ENCODE assay signal across 1 cellular context in the genomic region with DNA sequence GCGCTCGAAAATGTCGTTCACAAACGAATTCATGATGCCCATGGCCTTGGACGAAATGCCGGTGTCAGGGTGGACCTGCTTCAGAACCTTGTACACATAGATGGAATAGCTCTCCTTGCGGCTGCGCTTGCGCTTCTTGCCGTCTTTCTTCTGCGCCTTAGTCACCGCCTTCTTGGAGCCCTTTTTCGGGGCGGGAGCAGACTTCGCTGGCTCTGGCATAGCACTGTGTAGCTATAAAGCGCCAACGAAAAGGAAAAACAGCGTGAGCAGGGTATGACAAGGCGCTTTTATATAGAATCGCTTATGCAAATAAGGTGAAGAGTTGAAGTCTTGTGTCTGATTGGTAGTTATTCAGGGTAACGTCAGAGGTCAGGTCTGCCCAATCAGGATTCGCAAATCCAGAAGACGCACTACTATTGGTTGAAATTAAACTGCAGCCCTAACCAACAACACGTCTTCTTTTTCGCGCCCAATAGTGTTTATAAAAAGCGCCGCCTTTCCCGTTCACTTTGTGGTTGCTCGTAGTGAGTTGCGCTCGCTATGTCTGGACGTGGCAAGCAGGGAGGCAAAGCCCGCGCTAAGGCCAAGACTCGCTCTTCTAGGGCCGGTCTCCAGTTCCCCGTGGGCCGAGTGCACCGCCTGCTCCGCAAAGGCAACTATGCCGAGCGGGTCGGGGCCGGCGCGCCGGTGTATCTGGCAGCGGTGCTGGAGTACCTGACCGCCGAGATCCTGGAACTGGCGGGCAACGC.
TF ChIP-seq lines count a peak whose summit lies in the region.

No MANE protein-coding gene starts in this region.

TF ChIP-seq in K562, 482 proteins besides CTCF, POLR2A, EP300 and RAD21 (continued from another document and continues in another):
- TF ChIP-seq, protein P1, sequence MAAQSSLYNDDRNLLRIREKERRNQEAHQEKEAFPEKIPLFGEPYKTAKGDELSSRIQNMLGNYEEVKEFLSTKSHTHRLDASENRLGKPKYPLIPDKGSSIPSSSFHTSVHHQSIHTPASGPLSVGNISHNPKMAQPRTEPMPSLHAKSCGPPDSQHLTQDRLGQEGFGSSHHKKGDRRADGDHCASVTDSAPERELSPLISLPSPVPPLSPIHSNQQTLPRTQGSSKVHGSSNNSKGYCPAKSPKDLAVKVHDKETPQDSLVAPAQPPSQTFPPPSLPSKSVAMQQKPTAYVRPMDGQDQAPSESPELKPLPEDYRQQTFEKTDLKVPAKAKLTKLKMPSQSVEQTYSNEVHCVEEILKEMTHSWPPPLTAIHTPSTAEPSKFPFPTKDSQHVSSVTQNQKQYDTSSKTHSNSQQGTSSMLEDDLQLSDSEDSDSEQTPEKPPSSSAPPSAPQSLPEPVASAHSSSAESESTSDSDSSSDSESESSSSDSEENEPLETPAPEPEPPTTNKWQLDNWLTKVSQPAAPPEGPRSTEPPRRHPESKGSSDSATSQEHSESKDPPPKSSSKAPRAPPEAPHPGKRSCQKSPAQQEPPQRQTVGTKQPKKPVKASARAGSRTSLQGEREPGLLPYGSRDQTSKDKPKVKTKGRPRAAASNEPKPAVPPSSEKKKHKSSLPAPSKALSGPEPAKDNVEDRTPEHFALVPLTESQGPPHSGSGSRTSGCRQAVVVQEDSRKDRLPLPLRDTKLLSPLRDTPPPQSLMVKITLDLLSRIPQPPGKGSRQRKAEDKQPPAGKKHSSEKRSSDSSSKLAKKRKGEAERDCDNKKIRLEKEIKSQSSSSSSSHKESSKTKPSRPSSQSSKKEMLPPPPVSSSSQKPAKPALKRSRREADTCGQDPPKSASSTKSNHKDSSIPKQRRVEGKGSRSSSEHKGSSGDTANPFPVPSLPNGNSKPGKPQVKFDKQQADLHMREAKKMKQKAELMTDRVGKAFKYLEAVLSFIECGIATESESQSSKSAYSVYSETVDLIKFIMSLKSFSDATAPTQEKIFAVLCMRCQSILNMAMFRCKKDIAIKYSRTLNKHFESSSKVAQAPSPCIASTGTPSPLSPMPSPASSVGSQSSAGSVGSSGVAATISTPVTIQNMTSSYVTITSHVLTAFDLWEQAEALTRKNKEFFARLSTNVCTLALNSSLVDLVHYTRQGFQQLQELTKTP (IDR thresholded peaks at IDR 0.05; ENCODE audit: low read depth in 1 of 2, partially characterized antibody in 2 of 2) = peak in 1 of 2 experiments; percentile 98
- no peak for TF ChIP-seq SRSF3 (IDR thresholded peaks at IDR 0.05; ENCODE audit: insufficient read depth, low read length)
- TF ChIP-seq, protein P2, sequence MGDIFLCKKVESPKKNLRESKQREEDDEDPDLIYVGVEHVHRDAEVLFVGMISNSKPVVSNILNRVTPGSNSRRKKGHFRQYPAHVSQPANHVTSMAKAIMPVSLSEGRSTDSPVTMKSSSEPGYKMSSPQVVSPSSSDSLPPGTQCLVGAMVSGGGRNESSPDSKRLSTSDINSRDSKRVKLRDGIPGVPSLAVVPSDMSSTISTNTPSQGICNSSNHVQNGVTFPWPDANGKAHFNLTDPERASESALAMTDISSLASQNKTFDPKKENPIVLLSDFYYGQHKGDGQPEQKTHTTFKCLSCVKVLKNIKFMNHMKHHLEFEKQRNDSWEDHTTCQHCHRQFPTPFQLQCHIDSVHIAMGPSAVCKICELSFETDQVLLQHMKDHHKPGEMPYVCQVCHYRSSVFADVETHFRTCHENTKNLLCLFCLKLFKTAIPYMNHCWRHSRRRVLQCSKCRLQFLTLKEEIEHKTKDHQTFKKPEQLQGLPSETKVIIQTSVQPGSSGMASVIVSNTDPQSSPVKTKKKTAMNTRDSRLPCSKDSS (IDR thresholded peaks at IDR 0.05; ENCODE audit: low read depth, partially characterized antibody) = no peak
- TF ChIP-seq, protein P3, sequence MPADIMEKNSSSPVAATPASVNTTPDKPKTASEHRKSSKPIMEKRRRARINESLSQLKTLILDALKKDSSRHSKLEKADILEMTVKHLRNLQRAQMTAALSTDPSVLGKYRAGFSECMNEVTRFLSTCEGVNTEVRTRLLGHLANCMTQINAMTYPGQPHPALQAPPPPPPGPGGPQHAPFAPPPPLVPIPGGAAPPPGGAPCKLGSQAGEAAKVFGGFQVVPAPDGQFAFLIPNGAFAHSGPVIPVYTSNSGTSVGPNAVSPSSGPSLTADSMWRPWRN (IDR thresholded peaks at IDR 0.05; ENCODE audit: low read depth) = no peak
- TF ChIP-seq PTTG1 (tag; IDR thresholded peaks at IDR 0.05; ENCODE audit: low read depth) = no peak
- peak; percentile 96 for TF ChIP-seq KDM2B (CRISPR knock-in tag; IDR thresholded peaks at IDR 0.05)
- no peak for TF ChIP-seq MCM3 (IDR thresholded peaks at IDR 0.05)
- peak in 1 of 2 experiments; percentile 94 for TF ChIP-seq SIN3A (IDR thresholded peaks at IDR 0.05; ENCODE audit: borderline replicate concordance in 2 of 2, control insufficient read depth in 1 of 2, low read depth in 2 of 2, low read length in 2 of 2)
- no peak for TF ChIP-seq MCM5 (IDR thresholded peaks at IDR 0.05; ENCODE audit: low read depth)
- peak; percentile 95 for TF ChIP-seq POLR2AphosphoS5 (IDR thresholded peaks at IDR 0.05; ENCODE audit: control insufficient read depth, insufficient read depth, low read depth, low read length)
- no peak for TF ChIP-seq ZBTB8A (IDR thresholded peaks at IDR 0.05; ENCODE audit: partially characterized antibody)
- no peak for TF ChIP-seq HSF4 (CRISPR knock-in tag; IDR thresholded peaks at IDR 0.05; ENCODE audit: borderline replicate concordance)
- TF ChIP-seq, protein P4, sequence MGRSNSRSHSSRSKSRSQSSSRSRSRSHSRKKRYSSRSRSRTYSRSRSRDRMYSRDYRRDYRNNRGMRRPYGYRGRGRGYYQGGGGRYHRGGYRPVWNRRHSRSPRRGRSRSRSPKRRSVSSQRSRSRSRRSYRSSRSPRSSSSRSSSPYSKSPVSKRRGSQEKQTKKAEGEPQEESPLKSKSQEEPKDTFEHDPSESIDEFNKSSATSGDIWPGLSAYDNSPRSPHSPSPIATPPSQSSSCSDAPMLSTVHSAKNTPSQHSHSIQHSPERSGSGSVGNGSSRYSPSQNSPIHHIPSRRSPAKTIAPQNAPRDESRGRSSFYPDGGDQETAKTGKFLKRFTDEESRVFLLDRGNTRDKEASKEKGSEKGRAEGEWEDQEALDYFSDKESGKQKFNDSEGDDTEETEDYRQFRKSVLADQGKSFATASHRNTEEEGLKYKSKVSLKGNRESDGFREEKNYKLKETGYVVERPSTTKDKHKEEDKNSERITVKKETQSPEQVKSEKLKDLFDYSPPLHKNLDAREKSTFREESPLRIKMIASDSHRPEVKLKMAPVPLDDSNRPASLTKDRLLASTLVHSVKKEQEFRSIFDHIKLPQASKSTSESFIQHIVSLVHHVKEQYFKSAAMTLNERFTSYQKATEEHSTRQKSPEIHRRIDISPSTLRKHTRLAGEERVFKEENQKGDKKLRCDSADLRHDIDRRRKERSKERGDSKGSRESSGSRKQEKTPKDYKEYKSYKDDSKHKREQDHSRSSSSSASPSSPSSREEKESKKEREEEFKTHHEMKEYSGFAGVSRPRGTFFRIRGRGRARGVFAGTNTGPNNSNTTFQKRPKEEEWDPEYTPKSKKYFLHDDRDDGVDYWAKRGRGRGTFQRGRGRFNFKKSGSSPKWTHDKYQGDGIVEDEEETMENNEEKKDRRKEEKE (IDR thresholded peaks at IDR 0.05; ENCODE audit: borderline replicate concordance in 1 of 2, control insufficient read depth in 1 of 2, low read depth in 2 of 2, low read length in 1 of 2) = peak in 1 of 2 experiments; percentile 99; a peak in 2 of 4 replicates
- TF ChIP-seq PHF8 (IDR thresholded peaks at IDR 0.05; ENCODE audit: borderline replicate concordance, low read length) = peak; percentile 70; the same call in 1 of the 2 replicates
- TF ChIP-seq, protein P5, sequence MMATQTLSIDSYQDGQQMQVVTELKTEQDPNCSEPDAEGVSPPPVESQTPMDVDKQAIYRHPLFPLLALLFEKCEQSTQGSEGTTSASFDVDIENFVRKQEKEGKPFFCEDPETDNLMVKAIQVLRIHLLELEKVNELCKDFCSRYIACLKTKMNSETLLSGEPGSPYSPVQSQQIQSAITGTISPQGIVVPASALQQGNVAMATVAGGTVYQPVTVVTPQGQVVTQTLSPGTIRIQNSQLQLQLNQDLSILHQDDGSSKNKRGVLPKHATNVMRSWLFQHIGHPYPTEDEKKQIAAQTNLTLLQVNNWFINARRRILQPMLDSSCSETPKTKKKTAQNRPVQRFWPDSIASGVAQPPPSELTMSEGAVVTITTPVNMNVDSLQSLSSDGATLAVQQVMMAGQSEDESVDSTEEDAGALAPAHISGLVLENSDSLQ (IDR thresholded peaks at IDR 0.05) = no peak; the same call in 1 of the 2 replicates
- TF ChIP-seq CXXC5 (CRISPR knock-in tag; IDR thresholded peaks at IDR 0.05) = peak; percentile 89
- TF ChIP-seq, protein P6, sequence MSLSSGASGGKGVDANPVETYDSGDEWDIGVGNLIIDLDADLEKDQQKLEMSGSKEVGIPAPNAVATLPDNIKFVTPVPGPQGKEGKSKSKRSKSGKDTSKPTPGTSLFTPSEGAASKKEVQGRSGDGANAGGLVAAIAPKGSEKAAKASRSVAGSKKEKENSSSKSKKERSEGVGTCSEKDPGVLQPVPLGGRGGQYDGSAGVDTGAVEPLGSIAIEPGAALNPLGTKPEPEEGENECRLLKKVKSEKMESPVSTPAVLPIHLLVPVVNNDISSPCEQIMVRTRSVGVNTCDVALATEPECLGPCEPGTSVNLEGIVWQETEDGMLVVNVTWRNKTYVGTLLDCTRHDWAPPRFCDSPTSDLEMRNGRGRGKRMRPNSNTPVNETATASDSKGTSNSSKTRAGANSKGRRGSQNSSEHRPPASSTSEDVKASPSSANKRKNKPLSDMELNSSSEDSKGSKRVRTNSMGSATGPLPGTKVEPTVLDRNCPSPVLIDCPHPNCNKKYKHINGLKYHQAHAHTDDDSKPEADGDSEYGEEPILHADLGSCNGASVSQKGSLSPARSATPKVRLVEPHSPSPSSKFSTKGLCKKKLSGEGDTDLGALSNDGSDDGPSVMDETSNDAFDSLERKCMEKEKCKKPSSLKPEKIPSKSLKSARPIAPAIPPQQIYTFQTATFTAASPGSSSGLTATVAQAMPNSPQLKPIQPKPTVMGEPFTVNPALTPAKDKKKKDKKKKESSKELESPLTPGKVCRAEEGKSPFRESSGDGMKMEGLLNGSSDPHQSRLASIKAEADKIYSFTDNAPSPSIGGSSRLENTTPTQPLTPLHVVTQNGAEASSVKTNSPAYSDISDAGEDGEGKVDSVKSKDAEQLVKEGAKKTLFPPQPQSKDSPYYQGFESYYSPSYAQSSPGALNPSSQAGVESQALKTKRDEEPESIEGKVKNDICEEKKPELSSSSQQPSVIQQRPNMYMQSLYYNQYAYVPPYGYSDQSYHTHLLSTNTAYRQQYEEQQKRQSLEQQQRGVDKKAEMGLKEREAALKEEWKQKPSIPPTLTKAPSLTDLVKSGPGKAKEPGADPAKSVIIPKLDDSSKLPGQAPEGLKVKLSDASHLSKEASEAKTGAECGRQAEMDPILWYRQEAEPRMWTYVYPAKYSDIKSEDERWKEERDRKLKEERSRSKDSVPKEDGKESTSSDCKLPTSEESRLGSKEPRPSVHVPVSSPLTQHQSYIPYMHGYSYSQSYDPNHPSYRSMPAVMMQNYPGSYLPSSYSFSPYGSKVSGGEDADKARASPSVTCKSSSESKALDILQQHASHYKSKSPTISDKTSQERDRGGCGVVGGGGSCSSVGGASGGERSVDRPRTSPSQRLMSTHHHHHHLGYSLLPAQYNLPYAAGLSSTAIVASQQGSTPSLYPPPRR (CRISPR knock-in tag; IDR thresholded peaks at IDR 0.05; ENCODE audit: borderline replicate concordance) = 0 out of 2 replicates have a peak, but pooled peaks have one; percentile 21
- peak; percentile 99 for TF ChIP-seq POLR2B (IDR thresholded peaks at IDR 0.05; ENCODE audit: low read depth, partially characterized antibody)
- TF ChIP-seq MAZ (CRISPR knock-in tag; conservative IDR thresholded peaks at IDR 0.05 in 1 of 2, IDR thresholded peaks at IDR 0.05 in 1 of 2) = peak in 1 of 2 experiments; percentile 79; a peak in 3 of 4 replicates
- TF ChIP-seq, protein P7, sequence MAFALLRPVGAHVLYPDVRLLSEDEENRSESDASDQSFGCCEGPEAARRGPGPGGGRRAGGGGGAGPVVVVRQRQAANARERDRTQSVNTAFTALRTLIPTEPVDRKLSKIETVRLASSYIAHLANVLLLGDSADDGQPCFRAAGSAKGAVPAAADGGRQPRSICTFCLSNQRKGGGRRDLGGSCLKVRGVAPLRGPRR (CRISPR knock-in tag; IDR thresholded peaks at IDR 0.05) = no peak
- TF ChIP-seq IRF2 (CRISPR knock-in tag; IDR thresholded peaks at IDR 0.05) = no peak
- TF ChIP-seq ZNF589 (CRISPR knock-in tag; IDR thresholded peaks at IDR 0.05; ENCODE audit: low read depth) = no peak
- TF ChIP-seq KLF6 (CRISPR knock-in tag; IDR thresholded peaks at IDR 0.05; ENCODE audit: borderline replicate concordance) = 0 out of 2 replicates have a peak, but pooled peaks have one; percentile 48
- TF ChIP-seq NCOR1 (IDR thresholded peaks at IDR 0.05) = peak; percentile 82
- TF ChIP-seq ARNT (IDR thresholded peaks at IDR 0.05) = 0 out of 4 replicates have a peak, but pooled peaks of 1 of the 2 experiments have one; percentile 12
- TF ChIP-seq NR3C1 (CRISPR knock-in tag; IDR thresholded peaks at IDR 0.05) = peak; percentile 57; the same call in 1 of the 2 replicates
- TF ChIP-seq FOXA1 (IDR thresholded peaks at IDR 0.05; ENCODE audit: borderline replicate concordance) = no peak
- peak in 1 of 2 experiments; percentile 73; a peak in 2 of 4 replicates for TF ChIP-seq RCOR1 (IDR thresholded peaks at IDR 0.05; ENCODE audit: borderline replicate concordance in 1 of 2, low read depth in 2 of 2, low read length in 2 of 2)
- TF ChIP-seq ELF1 (tag; IDR thresholded peaks at IDR 0.05) = no peak
- no peak for TF ChIP-seq PHB (CRISPR knock-in tag; IDR thresholded peaks at IDR 0.05)
- no peak for TF ChIP-seq DPF2 (IDR thresholded peaks at IDR 0.05)
- 0 out of 2 replicates have a peak, but pooled peaks have one; percentile 40 for TF ChIP-seq HNRNPUL1 (IDR thresholded peaks at IDR 0.05; ENCODE audit: low read length)
- TF ChIP-seq IFI16 (CRISPR knock-in tag; IDR thresholded peaks at IDR 0.05) = no peak
- peak; percentile 35 for TF ChIP-seq ZNF146 (CRISPR knock-in tag; IDR thresholded peaks at IDR 0.05; ENCODE audit: unreplicated experiment)
- TF ChIP-seq ZFPM2 (CRISPR knock-in tag; IDR thresholded peaks at IDR 0.05) = no peak
- TF ChIP-seq SMAD4 (CRISPR knock-in tag; conservative IDR thresholded peaks at IDR 0.05) = peak; percentile 71; the same call in 1 of the 2 replicates
- TF ChIP-seq RBBP5 (IDR thresholded peaks at IDR 0.05; ENCODE audit: borderline replicate concordance, insufficient read depth, low read length, poor library complexity, severe bottlenecking) = no peak
- TF ChIP-seq BRF1 (IDR thresholded peaks at IDR 0.05; ENCODE audit: borderline replicate concordance, extremely low read depth, insufficient read length) = no peak
- no peak for TF ChIP-seq PPARD (CRISPR knock-in tag; IDR thresholded peaks at IDR 0.05)
- TF ChIP-seq, protein P8, sequence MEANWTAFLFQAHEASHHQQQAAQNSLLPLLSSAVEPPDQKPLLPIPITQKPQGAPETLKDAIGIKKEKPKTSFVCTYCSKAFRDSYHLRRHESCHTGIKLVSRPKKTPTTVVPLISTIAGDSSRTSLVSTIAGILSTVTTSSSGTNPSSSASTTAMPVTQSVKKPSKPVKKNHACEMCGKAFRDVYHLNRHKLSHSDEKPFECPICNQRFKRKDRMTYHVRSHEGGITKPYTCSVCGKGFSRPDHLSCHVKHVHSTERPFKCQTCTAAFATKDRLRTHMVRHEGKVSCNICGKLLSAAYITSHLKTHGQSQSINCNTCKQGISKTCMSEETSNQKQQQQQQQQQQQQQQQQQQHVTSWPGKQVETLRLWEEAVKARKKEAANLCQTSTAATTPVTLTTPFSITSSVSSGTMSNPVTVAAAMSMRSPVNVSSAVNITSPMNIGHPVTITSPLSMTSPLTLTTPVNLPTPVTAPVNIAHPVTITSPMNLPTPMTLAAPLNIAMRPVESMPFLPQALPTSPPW (CRISPR knock-in tag; IDR thresholded peaks at IDR 0.05) = no peak; the same call in 1 of the 2 replicates
